In the genomic region with DNA sequence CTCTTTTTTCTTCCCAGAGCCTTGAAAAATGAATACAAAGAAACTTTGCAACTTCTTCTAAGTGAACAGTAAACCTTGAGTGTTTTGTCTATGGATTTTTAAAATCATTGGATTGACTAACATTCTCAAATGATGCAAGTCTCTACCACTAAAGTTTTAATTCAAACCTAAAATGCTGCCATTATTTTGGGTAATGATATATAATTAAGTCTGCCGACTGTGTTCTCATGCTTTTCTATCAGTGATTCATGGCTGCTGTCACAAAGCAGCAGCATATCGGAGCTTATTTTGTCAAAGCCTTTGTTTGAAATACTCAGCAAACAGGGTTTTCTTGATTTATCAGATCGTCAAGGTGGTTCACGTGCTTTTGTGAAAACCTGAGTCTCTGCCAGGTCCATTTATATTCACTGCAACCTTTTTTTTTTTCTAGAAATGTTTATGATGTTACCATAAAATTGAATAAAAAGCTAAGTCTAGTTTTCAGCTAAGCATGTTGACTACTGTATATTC, we compare ENCODE assay signal across 25 cellular contexts.
DNase-seq lines count a peak whose midpoint lies in the region; ATAC-seq and TF ChIP-seq lines count a peak whose summit lies in the region.
"Had no signal": no experiment of that assay in that cellular context is flagged by ENCODE, and none has a peak within 500 bp of the region (broad histone marks: within the 10 kb centered on the region; RNA-seq: fewer than 3 reads in every experiment).

No MANE protein-coding gene starts in this region.

- TF ChIP-seq CTCF in hepatocyte (IDR thresholded peaks at IDR 0.05; ENCODE audit: poor library complexity) (no peak), suprapubic skin (IDR thresholded peaks at IDR 0.05) (no peak)

- H3K36me3 Mint-ChIP-seq in activated T-helper 2 cell treated with anti-CD3 and anti-CD28 coated beads, Interferon-gamma antibody, Interleukin-2, Interleukin-4, amounts not matched to agents 10 μg/mL and 5 μg/mL and 100 μg/mL, durations not matched to agents 14 hours and 24 hours and 36 hours (ENCODE audit: low read depth), result no peaks in the 10 kb centered on the region
- H3K36me3 Mint-ChIP-seq: activated CD8-positive, alpha-beta memory T cell treated with anti-CD3 and anti-CD28 coated beads, Interleukin-2, amount 10 ng/mL, durations not matched to agents 7 days and 5 days; activated naive CD4-positive, alpha-beta T cell treated with anti-CD3 and anti-CD28 coated beads, Interleukin-2, amount 50 U/mL, for 24 hours; natural killer cell had no signal

- no peaks in the 10 kb centered on the region for H3K27me3 ChIP-seq in hepatocyte
- no peaks in the 10 kb centered on the region for H3K27me3 ChIP-seq in suprapubic skin
- no peaks in the 10 kb centered on the region for H3K27me3 ChIP-seq in right cardiac atrium (ENCODE audit: control insufficient read depth, insufficient read depth)
- H3K27me3 ChIP-seq: MG63, ovary, right lobe of liver had no signal

- TF ChIP-seq POLR2A in suprapubic skin (IDR thresholded peaks at IDR 0.05), result no peak

- no peak overlapping the region for H3K4me3 Mint-ChIP-seq in activated T-helper 2 cell treated with anti-CD3 and anti-CD28 coated beads, Interferon-gamma antibody, Interleukin-2, Interleukin-4, amounts not matched to agents 10 μg/mL and 5 μg/mL and 100 μg/mL, durations not matched to agents 14 hours and 24 hours and 36 hours (ENCODE audit: low read depth)
- H3K4me3 Mint-ChIP-seq: activated CD4-positive, alpha-beta T cell treated with anti-CD3 and anti-CD28 coated beads, Interleukin-2, amount 10 ng/mL, durations not matched to agents 7 days and 5 days; activated CD8-positive, alpha-beta memory T cell treated with anti-CD3 and anti-CD28 coated beads, Interleukin-2, amount 10 ng/mL, durations not matched to agents 7 days and 5 days; activated naive CD4-positive, alpha-beta T cell treated with anti-CD3 and anti-CD28 coated beads, Interleukin-2, amount 50 U/mL, for 24 hours; GM23338; natural killer cell had no signal

- intact Hi-C loops in right cardiac atrium (cut with DNase I), result no loop called here
- intact Hi-C loops in activated T-helper 2 cell treated with anti-CD3 and anti-CD28 coated beads, Interferon-gamma antibody, Interleukin-2, Interleukin-4, amounts not matched to agents 10 μg/mL and 5 μg/mL and 100 μg/mL, durations not matched to agents 14 hours and 24 hours and 36 hours (cut with micrococcal nuclease), result no loop called here

- H3K27ac ChIP-seq in hepatocyte (no peak overlapping the region), suprapubic skin (peak overlapping the region; percentile 67), right cardiac atrium (ENCODE audit: low read length) (no peak overlapping the region)
- H3K27ac ChIP-seq: ovary, right lobe of liver, VCaP had no signal

- H3K36me3 ChIP-seq in hepatocyte (replicated peaks; ENCODE audit: insufficient read depth, low read depth), result no peaks in the 10 kb centered on the region
- H3K36me3 ChIP-seq in suprapubic skin, result no peaks in the 10 kb centered on the region
- H3K36me3 ChIP-seq: MG63, ovary, right lobe of liver had no signal

- no peak overlapping the region for H3K27ac Mint-ChIP-seq in activated T-helper 2 cell treated with anti-CD3 and anti-CD28 coated beads, Interferon-gamma antibody, Interleukin-2, Interleukin-4, amounts not matched to agents 10 μg/mL and 5 μg/mL and 100 μg/mL, durations not matched to agents 14 hours and 24 hours and 36 hours
- H3K27ac Mint-ChIP-seq: activated CD4-positive, alpha-beta T cell treated with anti-CD3 and anti-CD28 coated beads, Interleukin-2, amount 10 ng/mL, durations not matched to agents 7 days and 5 days; activated CD8-positive, alpha-beta memory T cell treated with anti-CD3 and anti-CD28 coated beads, Interleukin-2, amount 10 ng/mL, durations not matched to agents 7 days and 5 days; activated naive CD4-positive, alpha-beta T cell treated with anti-CD3 and anti-CD28 coated beads, Interleukin-2, amount 50 U/mL, for 24 hours; GM23338; natural killer cell had no signal

- H3K9me2 ChIP-seq in hepatocyte (replicated peaks; ENCODE audit: insufficient read depth), result no peaks in the 10 kb centered on the region

- WGBS in hepatocyte (ENCODE audit: low lambda C conversion rate, missing lambda C conversion rate), result 25% methylated on average over 4 of the region's 4 CpGs
- WGBS in suprapubic skin, result 33% methylated on average over 4 of the region's 4 CpGs
- 69% methylated on average over 4 of the region's 4 CpGs for WGBS in right cardiac atrium

- DNase-seq in NCI-H1417 treated with DMSO at 0.1 percent for 48 hours (lab: John Stamatoyannopoulos, UW), result peak; percentile 86
- DNase-seq in NCI-H69 (lab: John Stamatoyannopoulos, UW), result peak; percentile 99
- DNase-seq in hepatocyte (ENCODE audit: low spot score), result no peak
- no peak for DNase-seq in suprapubic skin (ENCODE audit: low spot score in 2 of 2)
- DNase-seq in right cardiac atrium, result no peak
- DNase-seq in activated T-helper 2 cell treated with anti-CD3 and anti-CD28 coated beads, Interferon-gamma antibody, Interleukin-2, Interleukin-4, amounts not matched to agents 10 μg/mL and 5 μg/mL and 100 μg/mL, durations not matched to agents 14 hours and 24 hours and 36 hours (ENCODE audit: low spot score), result no peak
- no peak for DNase-seq in NCI-H1092 treated with DMSO at 0.1 percent for 48 hours (lab: John Stamatoyannopoulos, UW)
- DNase-seq: activated CD4-positive, alpha-beta T cell treated with anti-CD3 and anti-CD28 coated beads, Interleukin-2, amount 10 ng/mL, durations not matched to agents 7 days and 5 days; activated CD8-positive, alpha-beta memory T cell treated with anti-CD3 and anti-CD28 coated beads, Interleukin-2, amount 10 ng/mL, durations not matched to agents 7 days and 5 days; anterior cingulate cortex; dermis blood vessel endothelial cell; DMS 273 treated with DMSO at 0.1 percent for 48 hours; islet precursor cell; MG63; natural killer cell; NCI-H2029; NCI-H510A; ovary; right lobe of liver; stimulated activated naive CD4-positive, alpha-beta T cell treated with Interleukin-2 at 50 U/mL for 16 hours had no signal

- H3K4me1 Mint-ChIP-seq in activated T-helper 2 cell treated with anti-CD3 and anti-CD28 coated beads, Interferon-gamma antibody, Interleukin-2, Interleukin-4, amounts not matched to agents 10 μg/mL and 5 μg/mL and 100 μg/mL, durations not matched to agents 14 hours and 24 hours and 36 hours (ENCODE audit: low read depth), result no peaks in the 10 kb centered on the region
- H3K4me1 Mint-ChIP-seq: activated CD4-positive, alpha-beta T cell treated with anti-CD3 and anti-CD28 coated beads, Interleukin-2, amount 10 ng/mL, durations not matched to agents 7 days and 5 days; activated CD8-positive, alpha-beta memory T cell treated with anti-CD3 and anti-CD28 coated beads, Interleukin-2, amount 10 ng/mL, durations not matched to agents 7 days and 5 days; activated naive CD4-positive, alpha-beta T cell treated with anti-CD3 and anti-CD28 coated beads, Interleukin-2, amount 50 U/mL, for 24 hours; natural killer cell had no signal

- no peaks in the 10 kb centered on the region for H3K27me3 Mint-ChIP-seq in activated T-helper 2 cell treated with anti-CD3 and anti-CD28 coated beads, Interferon-gamma antibody, Interleukin-2, Interleukin-4, amounts not matched to agents 10 μg/mL and 5 μg/mL and 100 μg/mL, durations not matched to agents 14 hours and 24 hours and 36 hours (ENCODE audit: low read depth)
- H3K27me3 Mint-ChIP-seq: activated CD4-positive, alpha-beta T cell treated with anti-CD3 and anti-CD28 coated beads, Interleukin-2, amount 10 ng/mL, durations not matched to agents 7 days and 5 days; activated CD8-positive, alpha-beta memory T cell treated with anti-CD3 and anti-CD28 coated beads, Interleukin-2, amount 10 ng/mL, durations not matched to agents 7 days and 5 days; activated naive CD4-positive, alpha-beta T cell treated with anti-CD3 and anti-CD28 coated beads, Interleukin-2, amount 50 U/mL, for 24 hours had no signal

- ATAC-seq in right cardiac atrium (no peak), HG02970 (IDR thresholded peaks at IDR 0.05; ENCODE audit: low FRiP score, unreplicated experiment) (no peak)
- ATAC-seq: activated CD8-positive, alpha-beta memory T cell treated with anti-CD3 and anti-CD28 coated beads, Interleukin-2, amount 10 ng/mL, durations not matched to agents 7 days and 5 days; GM23338; K562; natural killer cell; right lobe of liver had no signal

- H2AFZ ChIP-seq in hepatocyte, result peak overlapping the region; percentile 13

- no peaks in the 10 kb centered on the region for H3K9me3 Mint-ChIP-seq in activated T-helper 2 cell treated with anti-CD3 and anti-CD28 coated beads, Interferon-gamma antibody, Interleukin-2, Interleukin-4, amounts not matched to agents 10 μg/mL and 5 μg/mL and 100 μg/mL, durations not matched to agents 14 hours and 24 hours and 36 hours
- H3K9me3 Mint-ChIP-seq: activated CD4-positive, alpha-beta T cell treated with anti-CD3 and anti-CD28 coated beads, Interleukin-2, amount 10 ng/mL, durations not matched to agents 7 days and 5 days; activated naive CD4-positive, alpha-beta T cell treated with anti-CD3 and anti-CD28 coated beads, Interleukin-2, amount 50 U/mL, for 24 hours had no signal

- H4K20me1 ChIP-seq in hepatocyte (ENCODE audit: insufficient read depth, poor library complexity, severe bottlenecking), result no peaks in the 10 kb centered on the region

- H3K4me3 ChIP-seq in hepatocyte, result no peak overlapping the region
- no peak overlapping the region for H3K4me3 ChIP-seq in suprapubic skin
- H3K4me3 ChIP-seq in right cardiac atrium (ENCODE audit: low read length), result no peak overlapping the region
- H3K4me3 ChIP-seq: GM23338, K562, MG63, ovary, right lobe of liver had no signal

- peak overlapping the region; percentile 2 for H3K4me2 ChIP-seq in hepatocyte
- H3K4me2 ChIP-seq: GM23338 had no signal

- TF ChIP-seq EP300 in suprapubic skin (IDR thresholded peaks at IDR 0.05), result no peak

- no peaks in the 10 kb centered on the region for H3K79me2 ChIP-seq in hepatocyte

- H3K4me1 ChIP-seq in hepatocyte (ENCODE audit: insufficient read depth), result no peaks in the 10 kb centered on the region
- H3K4me1 ChIP-seq in suprapubic skin, result peaks cover 7% of the 10 kb centered on the region
- no peaks in the 10 kb centered on the region for H3K4me1 ChIP-seq in right cardiac atrium (ENCODE audit: control insufficient read depth, insufficient read depth, low read length)
- H3K4me1 ChIP-seq: right lobe of liver had no signal

- no peaks in the 10 kb centered on the region for H3K9me3 ChIP-seq in hepatocyte (ENCODE audit: low read depth)
- no peaks in the 10 kb centered on the region for H3K9me3 ChIP-seq in suprapubic skin
- no peaks in the 10 kb centered on the region for H3K9me3 ChIP-seq in right cardiac atrium (ENCODE audit: control insufficient read depth, low read length)
- H3K9me3 ChIP-seq: MG63, ovary, right lobe of liver had no signal

Comparison
In these comparisons a context has a peak if more than half of its experiments do, and no peak if none do; other contexts are left out.
1. DNase-seq: peak in NCI-H1417 treated with DMSO at 0.1 percent for 48 hours (single experiment) and NCI-H69 (single experiment); none in hepatocyte (single experiment), suprapubic skin (0 of 2), right cardiac atrium (0 of 3), activated T-helper 2 cell treated with anti-CD3 and anti-CD28 coated beads, Interferon-gamma antibody, Interleukin-2, Interleukin-4, amounts not matched to agents 10 μg/mL and 5 μg/mL and 100 μg/mL, durations not matched to agents 14 hours and 24 hours and 36 hours (single experiment) and NCI-H1092 treated with DMSO at 0.1 percent for 48 hours (single experiment).